Comparison of ENCODE assay signal across 14 cellular contexts in the genomic region with DNA sequence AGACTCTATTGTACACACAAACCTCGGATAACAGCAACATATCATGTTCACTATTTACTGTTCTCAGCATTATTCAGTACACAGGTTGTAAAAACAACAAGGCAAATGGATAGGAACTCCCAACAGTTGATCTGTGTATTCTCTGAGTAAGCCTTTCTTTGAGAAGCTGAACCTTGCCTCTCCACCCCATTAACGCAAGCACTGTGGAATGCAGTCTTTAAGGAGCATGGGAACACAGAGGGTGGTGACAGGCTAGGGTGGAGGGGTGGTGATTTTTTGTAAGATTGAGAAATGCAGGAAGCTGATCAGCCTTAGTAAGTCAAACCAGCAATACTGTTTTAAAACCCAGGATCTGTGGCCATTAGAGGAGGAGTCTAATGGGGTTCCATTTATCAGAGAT. TPM values are rescaled to one million over a fixed set of nuclear protein-coding genes. Genes with fewer than 3 reads are reported as not detected.
DNase-seq lines count a peak whose midpoint lies in the region; TF ChIP-seq lines count a peak whose summit lies in the region.
"Had no signal": no experiment of that assay in that cellular context is flagged by ENCODE, and none has a peak within 500 bp of the region (broad histone marks: within the 10 kb centered on the region; RNA-seq: fewer than 3 reads in every experiment).

No MANE protein-coding gene starts in this region.

- intact Hi-C loops in activated naive CD4-positive, alpha-beta T cell treated with anti-CD3 and anti-CD28 coated beads for 36 hours (cut with micrococcal nuclease), result no loop called here

- H3K4me2 ChIP-seq in osteoblast (ENCODE audit: insufficient read depth, low read length), result peak overlapping the region; percentile 34

- no peaks in the 10 kb centered on the region for H4K20me1 ChIP-seq in osteoblast (ENCODE audit: insufficient read depth, low read length)

- peaks cover 4% of the 10 kb centered on the region for H3K4me1 ChIP-seq in osteoblast (ENCODE audit: insufficient read depth, low read length)
- H3K4me1 ChIP-seq: heart right ventricle had no signal

- H2AFZ ChIP-seq in osteoblast (ENCODE audit: low read length), result peak overlapping the region; percentile 52

- TF ChIP-seq CTCF in fibroblast of mammary gland (conservative IDR thresholded peaks at IDR 0.05; ENCODE audit: control insufficient read depth, insufficient read depth, low read depth, low read length) (no peak), osteoblast (IDR thresholded peaks at IDR 0.05; ENCODE audit: extremely low read depth, low read depth, low read length) (no peak)

- H3K4me3 Mint-ChIP-seq in activated naive CD4-positive, alpha-beta T cell treated with anti-CD3 and anti-CD28 coated beads for 36 hours, result no peak overlapping the region
- H3K4me3 Mint-ChIP-seq: activated naive CD4-positive, alpha-beta T cell treated with anti-CD3 and anti-CD28 coated beads, Interleukin-2, amount 10 ng/mL, durations not matched to agents 7 days and 5 days had no signal

- DNase-seq in Daoy (ENCODE audit: low read depth) (peak; percentile 4), NCI-H460 (ENCODE audit: extremely low read depth, low read depth) (peak; percentile 97), fibroblast of mammary gland (ENCODE audit: low read depth) (peak; percentile 97), osteoblast (ENCODE audit: insufficient read length, low spot score, missing footprints) (peak; percentile 57), UCSD-AML1 (lab: John Stamatoyannopoulos, UW; ENCODE audit: unreplicated experiment) (no peak), ACHN (no peak), T-helper 9 cell (no peak)
- no peak for DNase-seq in activated naive CD4-positive, alpha-beta T cell treated with anti-CD3 and anti-CD28 coated beads for 36 hours
- DNase-seq: activated naive CD4-positive, alpha-beta T cell treated with anti-CD3 and anti-CD28 coated beads, Interleukin-2, amount 10 ng/mL, durations not matched to agents 7 days and 5 days; heart right ventricle; NCI-H2029 had no signal

- H3K79me2 ChIP-seq in osteoblast (ENCODE audit: insufficient read depth, low read length), result no peaks in the 10 kb centered on the region

- H3K27ac ChIP-seq in osteoblast (ENCODE audit: low read depth, low read length), result peak overlapping the region; percentile 59
- H3K27ac ChIP-seq: heart right ventricle had no signal

- no peaks in the 10 kb centered on the region for H3K36me3 Mint-ChIP-seq in activated naive CD4-positive, alpha-beta T cell treated with anti-CD3 and anti-CD28 coated beads for 36 hours (ENCODE audit: low read depth)
- H3K36me3 Mint-ChIP-seq: activated naive CD4-positive, alpha-beta T cell treated with anti-CD3 and anti-CD28 coated beads, Interleukin-2, amount 10 ng/mL, durations not matched to agents 7 days and 5 days had no signal

- CTCF ChIA-PET in activated naive CD4-positive, alpha-beta T cell treated with anti-CD3 and anti-CD28 coated beads for 36 hours (lab: Charles Lee), result no interaction called here

- H3K36me3 ChIP-seq in osteoblast (ENCODE audit: insufficient read depth, low read length), result no peaks in the 10 kb centered on the region
- H3K36me3 ChIP-seq: heart right ventricle had no signal

- H3K9me3 Mint-ChIP-seq in activated naive CD4-positive, alpha-beta T cell treated with anti-CD3 and anti-CD28 coated beads for 36 hours, result no peaks in the 10 kb centered on the region
- H3K9me3 Mint-ChIP-seq: activated naive CD4-positive, alpha-beta T cell treated with anti-CD3 and anti-CD28 coated beads, Interleukin-2, amount 10 ng/mL, durations not matched to agents 7 days and 5 days had no signal

- in situ Hi-C loops in ACHN (cut with HindIII; ENCODE audit: low pct_ligation_motif_present, low pct_unique_long_range_greater_than_20kb, low sequenced_read_pairs), result no loop called here

- H3K27ac Mint-ChIP-seq in activated naive CD4-positive, alpha-beta T cell treated with anti-CD3 and anti-CD28 coated beads for 36 hours, result no peak overlapping the region

- H3K27me3 ChIP-seq in osteoblast (ENCODE audit: insufficient read depth, low read length), result no peaks in the 10 kb centered on the region
- H3K27me3 ChIP-seq: heart right ventricle had no signal

- H3K4me3 ChIP-seq in fibroblast of mammary gland (ENCODE audit: control insufficient read depth, low read depth, low read length) (no peak overlapping the region), osteoblast (ENCODE audit: insufficient read depth, low read length) (no peak overlapping the region)
- H3K4me3 ChIP-seq: heart right ventricle, skin epidermis had no signal

- H3K4me1 Mint-ChIP-seq in activated naive CD4-positive, alpha-beta T cell treated with anti-CD3 and anti-CD28 coated beads for 36 hours (ENCODE audit: low read depth), result no peaks in the 10 kb centered on the region
- H3K4me1 Mint-ChIP-seq: activated naive CD4-positive, alpha-beta T cell treated with anti-CD3 and anti-CD28 coated beads, Interleukin-2, amount 10 ng/mL, durations not matched to agents 7 days and 5 days had no signal

- peaks cover 5% of the 10 kb centered on the region for H3K27me3 Mint-ChIP-seq in activated naive CD4-positive, alpha-beta T cell treated with anti-CD3 and anti-CD28 coated beads for 36 hours (ENCODE audit: low read depth)
- H3K27me3 Mint-ChIP-seq: activated naive CD4-positive, alpha-beta T cell treated with anti-CD3 and anti-CD28 coated beads, Interleukin-2, amount 10 ng/mL, durations not matched to agents 7 days and 5 days had no signal

- H3K9me3 ChIP-seq in osteoblast (ENCODE audit: low read depth, low read length), result no peaks in the 10 kb centered on the region
- H3K9me3 ChIP-seq: heart right ventricle had no signal

RNA-seq across cellular contexts. Expression of gene SERPINB11, which starts 19.6 kb away (rescaled TPM):
- not detected in 2 replicates for total RNA-seq in Daoy (2014; rRNA removed; shearing (Covaris generic))
- total RNA-seq in NCI-H460 (2014; rRNA removed; shearing (Covaris generic)), result 107 and 126 TPM in 2 replicates
- polyA plus RNA-seq in NCI-H460 (2014; cell fraction: nucleus; rRNA removed), result 123 and 139 TPM in 2 replicates
- not detected in 2 replicates for total RNA-seq in osteoblast
- total RNA-seq in activated naive CD4-positive, alpha-beta T cell treated with anti-CD3 and anti-CD28 coated beads for 36 hours, result not detected
- total RNA-seq: heart right ventricle; subcutaneous adipose tissue; T-helper 1 cell treated with Interleukin-12 subunit alpha and Interleukin-12 subunit beta and Interleukin-4 antibody, amounts not matched to agents 30 ng/mL and 1 ng/mL, for 36 hours had no signal
- polyA plus RNA-seq: heart right ventricle had no signal

RNA-seq across cellular contexts. Expression of gene SERPINB3, which starts 21.5 kb away (rescaled TPM):
- total RNA-seq in Daoy (2014; rRNA removed; shearing (Covaris generic)), result not detected in 2 replicates
- total RNA-seq in NCI-H460 (2014; rRNA removed; shearing (Covaris generic)), result 0.15 and 0.23 TPM in 2 replicates
- polyA plus RNA-seq in NCI-H460 (2014; cell fraction: nucleus; rRNA removed), result 0.42 TPM in 1 of 2 replicates, not detected in the other
- not detected in 2 replicates for total RNA-seq in osteoblast
- total RNA-seq in activated naive CD4-positive, alpha-beta T cell treated with anti-CD3 and anti-CD28 coated beads for 36 hours, result not detected
- total RNA-seq: heart right ventricle; subcutaneous adipose tissue; T-helper 1 cell treated with Interleukin-12 subunit alpha and Interleukin-12 subunit beta and Interleukin-4 antibody, amounts not matched to agents 30 ng/mL and 1 ng/mL, for 36 hours had no signal

RNA-seq across cellular contexts. Expression of gene SERPINB4, which starts 39.1 kb away (rescaled TPM):
- total RNA-seq in Daoy (2014; rRNA removed; shearing (Covaris generic)), result not detected in 2 replicates
- not detected in 2 replicates for total RNA-seq in NCI-H460 (2014; rRNA removed; shearing (Covaris generic))
- not detected in 2 replicates for polyA plus RNA-seq in NCI-H460 (2014; cell fraction: nucleus; rRNA removed)
- 0.29 TPM in 1 of 2 replicates, not detected in the other for total RNA-seq in osteoblast
- not detected for total RNA-seq in activated naive CD4-positive, alpha-beta T cell treated with anti-CD3 and anti-CD28 coated beads for 36 hours
- total RNA-seq: heart right ventricle; subcutaneous adipose tissue; T-helper 1 cell treated with Interleukin-12 subunit alpha and Interleukin-12 subunit beta and Interleukin-4 antibody, amounts not matched to agents 30 ng/mL and 1 ng/mL, for 36 hours had no signal

Comparison
In these comparisons a context has a peak if more than half of its experiments do, and no peak if none do; other contexts are left out.
1. DNase-seq: peak in Daoy (single experiment), NCI-H460 (single experiment), fibroblast of mammary gland (single experiment) and osteoblast (single experiment); none in UCSD-AML1 (single experiment), ACHN (single experiment), activated naive CD4-positive, alpha-beta T cell treated with anti-CD3 and anti-CD28 coated beads for 36 hours (single experiment) and T-helper 9 cell (single experiment).
2. RNA of gene SERPINB11, which starts 19.6 kb away (total RNA-seq): 107 to 126 TPM in NCI-H460; not detected in Daoy, not detected in osteoblast and not detected in activated naive CD4-positive, alpha-beta T cell treated with anti-CD3 and anti-CD28 coated beads for 36 hours; every median in the first group is over 100 times any median in the second.